ENCODE assay signal across 10 cellular contexts in the genomic region with DNA sequence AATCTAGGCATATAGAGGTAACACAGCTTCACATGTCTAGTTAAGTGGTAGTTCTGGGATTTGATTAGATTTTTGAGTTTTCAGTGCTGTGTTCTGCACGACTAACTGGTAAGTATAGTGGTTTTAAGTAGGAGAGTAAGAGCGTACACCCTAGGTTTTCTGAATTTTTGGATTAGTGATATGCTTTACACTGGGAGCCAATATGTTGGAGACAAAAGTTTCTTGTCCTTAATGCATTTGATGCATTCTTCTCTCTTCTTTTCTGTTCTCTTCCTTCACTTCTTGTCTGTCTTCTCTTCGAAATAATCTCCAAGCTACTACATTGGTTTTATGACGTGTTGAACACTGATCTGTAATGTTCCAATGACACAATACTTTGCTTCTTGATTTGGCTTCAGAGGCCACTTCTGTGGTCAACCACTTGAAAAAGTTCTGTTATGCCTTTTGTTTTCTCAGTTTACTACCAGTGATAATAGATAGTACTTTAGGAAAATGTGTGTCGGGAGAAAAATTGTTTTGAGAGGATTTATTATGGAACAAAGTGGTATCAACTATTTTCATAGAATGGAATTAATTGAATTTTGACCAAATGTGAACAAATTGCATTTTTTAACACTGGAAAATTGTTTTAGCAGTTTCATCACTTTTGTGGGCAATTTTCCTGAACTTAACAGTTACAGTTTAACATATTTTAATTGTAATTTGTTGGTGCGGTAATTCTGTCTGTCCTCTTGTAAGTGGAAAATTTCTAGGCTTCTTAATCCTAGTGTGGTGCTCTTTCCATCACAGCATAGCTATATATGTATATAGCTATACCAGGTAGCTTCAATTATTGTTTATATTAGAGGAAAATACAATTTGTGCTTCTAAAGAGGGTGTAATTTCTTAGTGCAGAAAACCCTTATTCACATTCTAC. TPM values are rescaled to one million over a fixed set of nuclear protein-coding genes. Genes with fewer than 3 reads are reported as not detected.
DNase-seq lines count a peak whose midpoint lies in the region; ATAC-seq, FAIRE-seq and TF ChIP-seq lines count a peak whose summit lies in the region.
"Had no signal": no experiment of that assay in that cellular context is flagged by ENCODE, and none has a peak within 500 bp of the region (broad histone marks: within the 10 kb centered on the region; RNA-seq: fewer than 3 reads in every experiment).

No MANE protein-coding gene starts in this region.

- peak overlapping the region; percentile 75 for H3K4me3 Mint-ChIP-seq in activated CD4-positive, alpha-beta T cell treated with anti-CD3 and anti-CD28 coated beads for 36 hours
- peak overlapping the region; percentile 74 to 96 for H3K4me3 Mint-ChIP-seq in stimulated activated naive CD8-positive, alpha-beta T cell treated with anti-CD3 and anti-CD28 coated beads, Interleukin-15, amount 100 ng/mL, for 72 hours

- peak; percentile 29 for DNase-seq in activated CD4-positive, alpha-beta T cell treated with anti-CD3 and anti-CD28 coated beads for 36 hours
- DNase-seq in activated CD4-positive, alpha-beta T cell treated with anti-CD3 and anti-CD28 coated beads, Interleukin-2, amount 50 U/mL, for 1 hour = no peak
- peak; percentile 49 for DNase-seq in SIG-M5 treated with dmso at 0.1 percent for 504 hours (lab: John Stamatoyannopoulos, UW; ENCODE audit: unreplicated experiment)
- DNase-seq in stimulated activated naive CD8-positive, alpha-beta T cell treated with anti-CD3 and anti-CD28 coated beads, Interleukin-15, amount 100 ng/mL, for 72 hours = peak; percentile 15 to 49
- DNase-seq in tibial artery = no peak
- DNase-seq in HTR-8/SVneo (ENCODE audit: insufficient read length, low spot score) = no peak
- no peak for DNase-seq in SW 1271 (lab: John Stamatoyannopoulos, UW)
- DNase-seq: midbrain had no signal

- TF ChIP-seq POLR2A in gastroesophageal sphincter (IDR thresholded peaks at IDR 0.05) = no peak

- peak overlapping the region; percentile 68 for H3K27ac Mint-ChIP-seq in activated CD4-positive, alpha-beta T cell treated with anti-CD3 and anti-CD28 coated beads for 36 hours
- peak overlapping the region; percentile 71 to 97 for H3K27ac Mint-ChIP-seq in stimulated activated naive CD8-positive, alpha-beta T cell treated with anti-CD3 and anti-CD28 coated beads, Interleukin-15, amount 100 ng/mL, for 72 hours

- intact Hi-C loops in activated CD4-positive, alpha-beta T cell treated with anti-CD3 and anti-CD28 coated beads for 36 hours (cut with DNase I, micrococcal nuclease) = loop anchor here (1.0 to 10.0 kb wide), 12 partner anchors 51 to 426 kb away; partner anchors contain the start of genes PSMA1 (in 2 of the 2), CALCB (in 1 of the 2) and COPB1 (in 1 of the 2)
- intact Hi-C loops in tibial artery (cut with DNase I; ENCODE audit: low total_unique reads) = no loop called here

- H3K9me3 Mint-ChIP-seq in activated CD4-positive, alpha-beta T cell treated with anti-CD3 and anti-CD28 coated beads for 36 hours (ENCODE audit: low read depth) = no peaks in the 10 kb centered on the region
- H3K9me3 Mint-ChIP-seq in stimulated activated naive CD8-positive, alpha-beta T cell treated with anti-CD3 and anti-CD28 coated beads, Interleukin-15, amount 100 ng/mL, for 72 hours = peaks cover 0 to 5% of the 10 kb centered on the region in 2 donors

- H3K27ac ChIP-seq in gastroesophageal sphincter (peak overlapping the region in 2 of 4 donors; percentile 30 to 92), tibial artery (no peak overlapping the region)

- no peaks in the 10 kb centered on the region for H3K36me3 ChIP-seq in gastroesophageal sphincter
- H3K36me3 ChIP-seq in tibial artery = no peaks in the 10 kb centered on the region

- CTCF ChIA-PET in activated CD4-positive, alpha-beta T cell treated with anti-CD3 and anti-CD28 coated beads for 36 hours (lab: Charles Lee) = interaction anchor here (0.5 to 3.6 kb wide), 9 partner anchors 11 to 261 kb away, joined by 3 to 17 read pairs (median 10); no protein-coding TSS in a partner anchor

- POLR2A ChIA-PET in activated CD4-positive, alpha-beta T cell treated with anti-CD3 and anti-CD28 coated beads for 36 hours (lab: Charles Lee) = interaction anchor here (1.0 to 1.9 kb wide), 3 partner anchors 68 to 126 kb away, joined by 3 to 6 read pairs (median 4); partner anchors contain the start of gene PSMA1

- H3K27me3 ChIP-seq in gastroesophageal sphincter (no peaks in the 10 kb centered on the region), tibial artery (peaks cover 0 to 6% of the 10 kb centered on the region in 2 donors)

- H3K36me3 Mint-ChIP-seq in activated CD4-positive, alpha-beta T cell treated with anti-CD3 and anti-CD28 coated beads for 36 hours (ENCODE audit: low read depth) = peaks cover 46% of the 10 kb centered on the region

- ATAC-seq in activated CD4-positive, alpha-beta T cell treated with anti-CD3 and anti-CD28 coated beads for 36 hours = no peak
- ATAC-seq in gastroesophageal sphincter = no peak
- peak; percentile 43 for ATAC-seq in stimulated activated naive CD8-positive, alpha-beta T cell treated with anti-CD3 and anti-CD28 coated beads, Interleukin-15, amount 100 ng/mL, for 72 hours

- WGBS in gastroesophageal sphincter (ENCODE audit: low coverage in 1 of 2), 2 donors = 54 to 84% methylated on average over 4 to 6 of the region's 6 CpGs

- FAIRE-seq in HTR-8/SVneo (lab: Jason Lieb, UNC) = no peak
- FAIRE-seq: RCC 7860 had no signal

- H3K4me1 Mint-ChIP-seq in activated CD4-positive, alpha-beta T cell treated with anti-CD3 and anti-CD28 coated beads for 36 hours = peaks cover 51% of the 10 kb centered on the region
- H3K4me1 Mint-ChIP-seq in stimulated activated naive CD8-positive, alpha-beta T cell treated with anti-CD3 and anti-CD28 coated beads, Interleukin-15, amount 100 ng/mL, for 72 hours = peaks cover 40% of the 10 kb centered on the region

- H3K4me3 ChIP-seq in gastroesophageal sphincter (peak overlapping the region; percentile 50 to 89), tibial artery (no peak overlapping the region)

- TF ChIP-seq EP300 in gastroesophageal sphincter (IDR thresholded peaks at IDR 0.05) = no peak

- no peaks in the 10 kb centered on the region for H3K27me3 Mint-ChIP-seq in activated CD4-positive, alpha-beta T cell treated with anti-CD3 and anti-CD28 coated beads for 36 hours
- no peaks in the 10 kb centered on the region for H3K27me3 Mint-ChIP-seq in stimulated activated naive CD8-positive, alpha-beta T cell treated with anti-CD3 and anti-CD28 coated beads, Interleukin-15, amount 100 ng/mL, for 72 hours

- H3K9me3 ChIP-seq in gastroesophageal sphincter = no peaks in the 10 kb centered on the region
- no peaks in the 10 kb centered on the region for H3K9me3 ChIP-seq in tibial artery

- TF ChIP-seq CTCF in gastroesophageal sphincter (IDR thresholded peaks at IDR 0.05) (no peak), tibial artery (IDR thresholded peaks at IDR 0.05) (no peak)

- H3K4me1 ChIP-seq in gastroesophageal sphincter (peaks cover 0 to 58% (median 0%) of the 10 kb centered on the region in 3 donors), tibial artery (peaks cover 0 to 20% (median 8%) of the 10 kb centered on the region in 4 donors)

RNA-seq across cellular contexts. Expression of gene PDE3B, which starts 2.6 kb away (rescaled TPM):
- total RNA-seq in activated CD4-positive, alpha-beta T cell treated with anti-CD3 and anti-CD28 coated beads for 36 hours = 10 to 100 TPM; 24.7 to 25.8 TPM
- 10 to 100 TPM; 11.7 to 21.8 (median 17.9) TPM for total RNA-seq in gastroesophageal sphincter

Comparison
In these comparisons a context has a peak if more than half of its experiments do, and no peak if none do; other contexts are left out.
1. DNase-seq: peak in activated CD4-positive, alpha-beta T cell treated with anti-CD3 and anti-CD28 coated beads for 36 hours (single experiment), SIG-M5 treated with dmso at 0.1 percent for 504 hours (single experiment) and stimulated activated naive CD8-positive, alpha-beta T cell treated with anti-CD3 and anti-CD28 coated beads, Interleukin-15, amount 100 ng/mL, for 72 hours (2 of 2); none in activated CD4-positive, alpha-beta T cell treated with anti-CD3 and anti-CD28 coated beads, Interleukin-2, amount 50 U/mL, for 1 hour (single experiment), tibial artery (0 of 2), HTR-8/SVneo (single experiment) and SW 1271 (0 of 2).
2. H3K4me3 ChIP-seq: peak in gastroesophageal sphincter (2 of 2); none in tibial artery (0 of 2).